In genomic region chr20:58753267-58753928, GRCh38 we compare ENCODE assay signal across 1 cellular context.
TF ChIP-seq lines count a peak whose summit lies in the region.

No MANE protein-coding gene starts in this region.

TF ChIP-seq in GM23338, 12 proteins besides CTCF, POLR2A, EP300 and RAD21:
- TF ChIP-seq ZNF462 (CRISPR knock-in tag; IDR thresholded peaks at IDR 0.05): peak; percentile 77
- TF ChIP-seq EZH2phosphoT487 (IDR thresholded peaks at IDR 0.05; ENCODE audit: unreplicated experiment): no peak
- no peak for TF ChIP-seq STAT1 (IDR thresholded peaks at IDR 0.05; ENCODE audit: unreplicated experiment)
- TF ChIP-seq REST (IDR thresholded peaks at IDR 0.05; ENCODE audit: unreplicated experiment): no peak
- TF ChIP-seq ETS1 (IDR thresholded peaks at IDR 0.05): no peak
- no peak for TF ChIP-seq EZH2 (IDR thresholded peaks at IDR 0.05; ENCODE audit: low read depth, unreplicated experiment)
- no peak for TF ChIP-seq ZNF331 (CRISPR knock-in tag; IDR thresholded peaks at IDR 0.05; ENCODE audit: low read depth)
- no peak for TF ChIP-seq POLR2AphosphoS5 (IDR thresholded peaks at IDR 0.05; ENCODE audit: low read depth)
- TF ChIP-seq ZNF114 (CRISPR knock-in tag; IDR thresholded peaks at IDR 0.05): no peak
- peak; percentile 42; the same call in 1 of the 2 replicates for TF ChIP-seq CREB1 (CRISPR knock-in tag; IDR thresholded peaks at IDR 0.05; ENCODE audit: low read depth)
- peak; percentile 79; the same call in 1 of the 2 replicates for TF ChIP-seq NANOG (IDR thresholded peaks at IDR 0.05; ENCODE audit: borderline replicate concordance)
- TF ChIP-seq JUNB (IDR thresholded peaks at IDR 0.05; ENCODE audit: unreplicated experiment): no peak
